Comparison of ENCODE assay signal across 15 cellular contexts in genomic region chr1:93042822-93043557, GRCh38. TPM values are rescaled to one million over a fixed set of nuclear protein-coding genes. Genes with fewer than 3 reads are reported as not detected.
DNase-seq lines count a peak whose midpoint lies in the region; ATAC-seq and TF ChIP-seq lines count a peak whose summit lies in the region.
"Had no signal": no experiment of that assay in that cellular context is flagged by ENCODE, and none has a peak within 500 bp of the region (broad histone marks: within the 10 kb centered on the region; RNA-seq: fewer than 3 reads in every experiment).

No MANE protein-coding gene starts in this region.

- no peaks in the 10 kb centered on the region for H3K9me2 ChIP-seq in MM.1S (replicated peaks; ENCODE audit: insufficient read depth, low read length)

- peaks cover 3% of the 10 kb centered on the region; the same call in 1 of the 2 replicates for H3K4me1 ChIP-seq in MM.1S (ENCODE audit: low read length)
- H3K4me1 ChIP-seq in transverse colon: peaks cover 0 to 13% (median 3%) of the 10 kb centered on the region in 4 donors
- H3K4me1 ChIP-seq: BLaER1, body of pancreas, SJSA1 had no signal

- no peak for TF ChIP-seq CTCF in MM.1S (IDR thresholded peaks at IDR 0.05; ENCODE audit: low read length)
- no peak for TF ChIP-seq CTCF in transverse colon (IDR thresholded peaks at IDR 0.05)

- peaks cover 32% of the 10 kb centered on the region for H3K4me1 Mint-ChIP-seq in activated naive CD4-positive, alpha-beta T cell treated with anti-CD3 and anti-CD28 coated beads, Interleukin-2, amount 10 ng/mL, durations not matched to agents 7 days and 5 days
- H3K4me1 Mint-ChIP-seq in immature natural killer cell: peaks cover 15 to 16% of the 10 kb centered on the region in 2 donors

- intact Hi-C loops in transverse colon (cut with DNase I; ENCODE audit: low total_unique reads): no loop called here

- H3K9me3 Mint-ChIP-seq in activated naive CD4-positive, alpha-beta T cell treated with anti-CD3 and anti-CD28 coated beads, Interleukin-2, amount 10 ng/mL, durations not matched to agents 7 days and 5 days: no peaks in the 10 kb centered on the region
- peaks cover 0 to 2% (median 0%) of the 10 kb centered on the region in 6 donors for H3K9me3 Mint-ChIP-seq in immature natural killer cell

- no peaks in the 10 kb centered on the region for H4K20me1 ChIP-seq in MM.1S (ENCODE audit: insufficient read depth, low read length)
- H4K20me1 ChIP-seq: BLaER1 had no signal

- no peaks in the 10 kb centered on the region for H3K79me2 ChIP-seq in MM.1S (ENCODE audit: low read length)

- no peak for DNase-seq in activated naive CD4-positive, alpha-beta T cell treated with anti-CD3 and anti-CD28 coated beads, Interleukin-2, amount 10 ng/mL, durations not matched to agents 7 days and 5 days
- DNase-seq in activated naive CD4-positive, alpha-beta T cell (lab: John Stamatoyannopoulos, UW): no peak
- no peak for DNase-seq in MM.1S
- no peak for DNase-seq in immature natural killer cell
- DNase-seq in transverse colon: peak; percentile 16
- no peak for DNase-seq in stimulated activated CD4-positive, alpha-beta T cell treated with anti-CD3 and anti-CD28 coated beads, Interleukin-15, amount 100 ng/mL, for 24 hours
- DNase-seq in HEK293T (ENCODE audit: extremely low spot score): no peak
- DNase-seq: body of pancreas, erythroblast, KG1, occipital lobe, trophoblast cell had no signal

- no peaks in the 10 kb centered on the region for H3K9me3 ChIP-seq in MM.1S (replicated peaks; ENCODE audit: insufficient read depth, low read length)
- H3K9me3 ChIP-seq in transverse colon: no peaks in the 10 kb centered on the region
- H3K9me3 ChIP-seq: BLaER1, body of pancreas, SJSA1 had no signal

- peak overlapping the region; percentile 91 for H3K27ac Mint-ChIP-seq in activated naive CD4-positive, alpha-beta T cell treated with anti-CD3 and anti-CD28 coated beads, Interleukin-2, amount 10 ng/mL, durations not matched to agents 7 days and 5 days
- H3K27ac Mint-ChIP-seq in immature natural killer cell: peak overlapping the region; percentile 88 to 98 (median 96)

- H3K27ac ChIP-seq in MM.1S (ENCODE audit: low read length) (peak overlapping the region; percentile 80), transverse colon (peak overlapping the region; percentile 69 to 82 (median 76))
- H3K27ac ChIP-seq: BLaER1, body of pancreas, SJSA1 had no signal

- TF ChIP-seq EP300 in transverse colon (IDR thresholded peaks at IDR 0.05; ENCODE audit: low read depth): no peak

- H2AFZ ChIP-seq in MM.1S (ENCODE audit: low read length): peak overlapping the region; percentile 83

- no peaks in the 10 kb centered on the region for H3K36me3 ChIP-seq in MM.1S (replicated peaks; ENCODE audit: insufficient read depth, low read length)
- H3K36me3 ChIP-seq in transverse colon: no peaks in the 10 kb centered on the region
- H3K36me3 ChIP-seq: BLaER1, SJSA1 had no signal

- 48 to 54% methylated on average over 6 of the region's 6 CpGs for WGBS in transverse colon (ENCODE audit: low coverage in 1 of 2), 2 donors

- in situ Hi-C loops in transverse colon (cut with MboI; ENCODE audit: low pct_ligation_motif_present in 1 of 4, low pct_unique_long_range_greater_than_20kb in 1 of 4, low sequenced_read_pairs in 3 of 4): no loop called here

- peaks cover 1% of the 10 kb centered on the region for H3K36me3 Mint-ChIP-seq in activated naive CD4-positive, alpha-beta T cell treated with anti-CD3 and anti-CD28 coated beads, Interleukin-2, amount 10 ng/mL, durations not matched to agents 7 days and 5 days
- H3K36me3 Mint-ChIP-seq in immature natural killer cell: no peaks in the 10 kb centered on the region

- no peaks in the 10 kb centered on the region for H3K27me3 Mint-ChIP-seq in activated naive CD4-positive, alpha-beta T cell treated with anti-CD3 and anti-CD28 coated beads, Interleukin-2, amount 10 ng/mL, durations not matched to agents 7 days and 5 days
- H3K27me3 Mint-ChIP-seq in immature natural killer cell (ENCODE audit: low read depth in 3 of 3): no peaks in the 10 kb centered on the region

- POLR2A ChIA-PET in HEK293T (lab: Yijun Ruan, JAX): interaction anchor here (1.1 kb wide), 1 partner anchor 35 kb away, joined by 4 read pairs; no protein-coding TSS in a partner anchor

- no peak for TF ChIP-seq POLR2A in transverse colon (IDR thresholded peaks at IDR 0.05)

- H3K4me2 ChIP-seq in MM.1S (ENCODE audit: low read depth, low read length): peak overlapping the region; percentile 66
- H3K4me2 ChIP-seq: BLaER1 had no signal

- H3K4me3 ChIP-seq in MM.1S (ENCODE audit: low read length): peak overlapping the region; percentile 47
- H3K4me3 ChIP-seq in transverse colon: peak overlapping the region in 3 of 4 donors; percentile 21 to 53 (median 35)
- H3K4me3 ChIP-seq: BLaER1, body of pancreas, SJSA1 had no signal

- no peaks in the 10 kb centered on the region; the same call in 1 of the 2 replicates for H3F3A ChIP-seq in MM.1S (ENCODE audit: insufficient read depth, low read length)

- no peak for ATAC-seq in HG03196 (IDR thresholded peaks at IDR 0.05; ENCODE audit: unreplicated experiment)

- peak overlapping the region; percentile 46 for H3K9ac ChIP-seq in MM.1S (ENCODE audit: low read length)
- H3K9ac ChIP-seq: BLaER1 had no signal

- peak overlapping the region; percentile 71 for H3K4me3 Mint-ChIP-seq in activated naive CD4-positive, alpha-beta T cell treated with anti-CD3 and anti-CD28 coated beads, Interleukin-2, amount 10 ng/mL, durations not matched to agents 7 days and 5 days
- peak overlapping the region; percentile 80 to 91 (median 85) for H3K4me3 Mint-ChIP-seq in immature natural killer cell

- CTCF ChIA-PET in activated naive CD4-positive, alpha-beta T cell treated with anti-CD3 and anti-CD28 coated beads, Interleukin-2, amount 10 ng/mL, durations not matched to agents 7 days and 5 days (lab: Charles Lee): interaction anchor here (0.7 to 1.5 kb wide), 7 partner anchors 9 to 238 kb away, joined by 3 to 7 read pairs (median 3); no protein-coding TSS in a partner anchor
- CTCF ChIA-PET in HEK293T (lab: Yijun Ruan, JAX): no interaction called here

- H3K27me3 ChIP-seq in MM.1S (replicated peaks; ENCODE audit: insufficient read depth, low read length) (no peaks in the 10 kb centered on the region), transverse colon (no peaks in the 10 kb centered on the region)
- H3K27me3 ChIP-seq: BLaER1, body of pancreas, SJSA1 had no signal

TF ChIP-seq in HEK293T, 16 proteins besides CTCF, POLR2A, EP300 and RAD21:
- TF ChIP-seq ZNF384 (IDR thresholded peaks at IDR 0.05) (no peak), PKNOX1 (IDR thresholded peaks at IDR 0.05) (no peak), ARNT (IDR thresholded peaks at IDR 0.05) (no peak), FOXM1 (IDR thresholded peaks at IDR 0.05; ENCODE audit: borderline replicate concordance) (no peak), L3MBTL2 (conservative IDR thresholded peaks at IDR 0.05) (no peak), SP1 (IDR thresholded peaks at IDR 0.05) (no peak), FOXK2 (IDR thresholded peaks at IDR 0.05) (no peak), ELF4 (IDR thresholded peaks at IDR 0.05) (no peak), SUZ12 (IDR thresholded peaks at IDR 0.05) (no peak), LEF1 (IDR thresholded peaks at IDR 0.05; ENCODE audit: borderline replicate concordance) (no peak), FOXA1 (IDR thresholded peaks at IDR 0.05) (no peak), CTBP1 (IDR thresholded peaks at IDR 0.05; ENCODE audit: borderline replicate concordance) (no peak), NFRKB (IDR thresholded peaks at IDR 0.05) (no peak), BHLHE40 (IDR thresholded peaks at IDR 0.05; ENCODE audit: borderline replicate concordance) (no peak), TARDBP (IDR thresholded peaks at IDR 0.05) (no peak)

RNA-seq across cellular contexts. Expression of gene MTF2, which starts 36.1 kb away (rescaled TPM):
- 100 to 1,000 TPM in 1 of 3 donors, 10 to 100 TPM in 2; 50.1 to 101 (median 74.9) TPM for polyA plus RNA-seq in immature natural killer cell
- 10 to 100 TPM in 3 of 4 donors, 1 to 10 TPM in 1; 9.0 to 33.3 (median 22.4) TPM for total RNA-seq in transverse colon
